Comparison of ENCODE assay signal across 10 cellular contexts in the genomic region with DNA sequence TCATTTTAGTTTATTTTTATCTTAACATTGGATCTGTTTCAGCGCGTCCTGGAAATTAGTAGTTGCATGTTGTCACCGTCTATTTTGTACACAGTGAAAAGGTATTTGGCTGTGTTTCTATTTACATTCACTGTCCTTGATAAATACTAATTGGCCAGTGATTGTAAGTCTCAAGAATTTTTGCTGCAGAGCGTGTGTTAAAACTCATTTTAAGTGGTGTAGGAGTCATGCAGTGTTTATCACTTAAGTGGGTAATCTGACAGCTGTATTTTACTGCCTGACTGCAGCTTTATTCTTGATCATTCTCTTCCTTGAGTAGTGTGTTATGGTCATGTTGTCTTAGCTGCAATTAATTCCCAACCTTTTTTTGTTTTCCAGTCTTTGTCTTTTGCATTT. TPM values are rescaled to one million over a fixed set of nuclear protein-coding genes. Genes with fewer than 3 reads are reported as not detected.
DNase-seq lines count a peak whose midpoint lies in the region; ATAC-seq, FAIRE-seq and TF ChIP-seq lines count a peak whose summit lies in the region.
"Had no signal": no experiment of that assay in that cellular context is flagged by ENCODE, and none has a peak within 500 bp of the region (broad histone marks: within the 10 kb centered on the region; RNA-seq: fewer than 3 reads in every experiment).

No MANE protein-coding gene starts in this region.

- BruUV-seq in GM12878 (replicated peaks; lab: Mats Ljungman, UMichigan): no TSS peak

- H3K9me3 ChIP-seq in HEK293 (ENCODE audit: control insufficient read depth, insufficient read depth, low read depth, low read length) (no peaks in the 10 kb centered on the region), GM12878 (replicated peaks; ENCODE audit: control insufficient read depth, insufficient read depth, low read length) (no peaks in the 10 kb centered on the region), muscle layer of duodenum (ENCODE audit: control insufficient read depth in 1 of 2, low read length in 2 of 2) (no peaks in the 10 kb centered on the region)

- RAD21 ChIA-PET in GM12878 (lab: Charles Lee; ENCODE audit: unreplicated experiment): interaction anchor here (0.6 to 5.4 kb wide), 16 partner anchors 8 to 147 kb away, joined by 3 to 29 read pairs (median 5); a partner anchor contains a TSS

- no peak for DNase-seq in GM12878 (ENCODE audit: low read depth, low spot score)
- DNase-seq in ureter (ENCODE audit: low spot score): no peak
- DNase-seq in NCI-H1092 treated with DMSO at 0.1 percent for 48 hours (lab: John Stamatoyannopoulos, UW): no peak
- no peak for DNase-seq in activated gamma-delta T cell treated with Interleukin-2 at 50 U/mL for 16 hours
- no peak for DNase-seq in SIG-M5 (lab: John Stamatoyannopoulos, UW)
- DNase-seq: kidney had no signal

- WGBS in GM12878 (ENCODE audit: insufficient coverage, insufficient replicate concordance, low lambda C conversion rate, missing lambda C conversion rate): 31% methylated on average over 4 of the region's 4 CpGs

- CTCF ChIA-PET in HEK293 (lab: Yijun Ruan, JAX): interaction anchor here (0.6 kb wide), 1 partner anchor 24 kb away, joined by 4 read pairs; no protein-coding TSS in a partner anchor
- CTCF ChIA-PET in GM12878 (lab: Yijun Ruan, JAX): interaction anchor here (0.9 to 3.5 kb wide), 9 partner anchors 8 to 147 kb away, joined by 3 to 13 read pairs (median 6); a partner anchor contains a TSS

- ATAC-seq in GM12878: peak; percentile 26; the same call in 2 of the 3 replicates
- ATAC-seq: HCT116 had no signal

- no peak for TF ChIP-seq POLR2A in GM12878 (IDR thresholded peaks at IDR 0.05; ENCODE audit: low read depth, low read length)

- no peak overlapping the region for H2AFZ ChIP-seq in GM12878 (ENCODE audit: control insufficient read depth, low read depth, low read length)

- intact Hi-C loops in GM12878 (cut with micrococcal nuclease; ENCODE audit: unreplicated experiment): no loop called here

- H3K4me1 ChIP-seq in HEK293 (ENCODE audit: control insufficient read depth, insufficient read depth, low read length): peaks cover 16% of the 10 kb centered on the region; the same call in 1 of the 2 replicates
- no peaks in the 10 kb centered on the region for H3K4me1 ChIP-seq in GM12878 (ENCODE audit: control insufficient read depth, insufficient read depth, low read length)
- peaks cover 0 to 19% of the 10 kb centered on the region in 2 donors for H3K4me1 ChIP-seq in muscle layer of duodenum (ENCODE audit: control insufficient read depth in 1 of 2, insufficient read depth in 2 of 2, low read length in 2 of 2)

- H3K79me2 ChIP-seq in GM12878 (ENCODE audit: control insufficient read depth, insufficient read depth, low read length): no peaks in the 10 kb centered on the region

- no peak for TF ChIP-seq RAD21 in GM12878 (IDR thresholded peaks at IDR 0.05; ENCODE audit: insufficient read depth, low read depth, low read length)

- H3K36me3 ChIP-seq in HEK293 (ENCODE audit: control insufficient read depth in 2 of 2, insufficient read depth in 1 of 2, low read length in 2 of 2) (no peaks in the 10 kb centered on the region), GM12878 (ENCODE audit: control insufficient read depth in 2 of 2, insufficient read depth in 2 of 2, low read length in 1 of 2) (no peaks in the 10 kb centered on the region), muscle layer of duodenum (ENCODE audit: control insufficient read depth in 1 of 2, insufficient read depth in 2 of 2, low read length in 2 of 2) (no peaks in the 10 kb centered on the region)

- no peak overlapping the region for H3K4me3 ChIP-seq in HEK293 (ENCODE audit: low read depth, low read length)
- no peak overlapping the region for H3K4me3 ChIP-seq in GM12878
- peak overlapping the region in 1 of 2 donors; percentile 44 for H3K4me3 ChIP-seq in muscle layer of duodenum (ENCODE audit: low read depth in 1 of 2, low read length in 2 of 2)

- H3K27me3 ChIP-seq in GM12878 (replicated peaks in 1 of 2; ENCODE audit: control insufficient read depth in 2 of 2, insufficient read depth in 2 of 2, low read length in 1 of 2) (no peaks in the 10 kb centered on the region), muscle layer of duodenum (ENCODE audit: low read depth, low read length) (no peaks in the 10 kb centered on the region)

- no peak for FAIRE-seq in GM12878 (lab: Jason Lieb, UNC)
- FAIRE-seq: kidney had no signal

- H4K20me1 ChIP-seq in GM12878 (ENCODE audit: control insufficient read depth, insufficient read depth): no peaks in the 10 kb centered on the region

- SMC1A ChIA-PET in GM12878 (lab: Charles Lee; ENCODE audit: uncharacterized antibody, unreplicated experiment): interaction anchor here (0.7 to 5.7 kb wide), 23 partner anchors 9 to 277 kb away, joined by 3 to 52 read pairs (median 5); a partner anchor contains a TSS

- POLR2A ChIA-PET in HEK293 (lab: Yijun Ruan, JAX) (interaction anchor here (0.9 kb wide), 1 partner anchor 9 kb away, joined by 4 read pairs; no protein-coding TSS in a partner anchor), GM12878 (lab: Charles Lee) (interaction anchor here (0.6 to 2.3 kb wide), 14 partner anchors 9 to 268 kb away, joined by 3 to 13 read pairs (median 4); a partner anchor contains a TSS)

- no peak for TF ChIP-seq EP300 in GM12878 (IDR thresholded peaks at IDR 0.05; ENCODE audit: borderline replicate concordance in 1 of 2, control insufficient read depth in 1 of 2, low read depth in 2 of 2, low read length in 2 of 2)

- in situ Hi-C loops in GM12878 (cut with MboI): no loop called here

- TF ChIP-seq CTCF in 22Rv1 (IDR thresholded peaks at IDR 0.05): no peak
- TF ChIP-seq CTCF in HEK293 (tag by site-specific recombination; IDR thresholded peaks at IDR 0.05): no peak
- TF ChIP-seq CTCF in GM12878 (IDR thresholded peaks at IDR 0.05 in 2 of 3, conservative IDR thresholded peaks at IDR 0.05 in 1 of 3; ENCODE audit: control insufficient read depth in 2 of 3, extremely low read depth in 1 of 3, insufficient read depth in 1 of 3, low read depth in 3 of 3, low read length in 3 of 3): no peak

- H3K9ac ChIP-seq in GM12878 (ENCODE audit: control insufficient read depth, insufficient read depth, low read length): no peak overlapping the region

- no peak overlapping the region for H3K4me2 ChIP-seq in GM12878 (ENCODE audit: control insufficient read depth, insufficient read depth)

- peak overlapping the region; percentile 52 for H3K27ac ChIP-seq in 22Rv1
- peak overlapping the region; percentile 42; the same call in 1 of the 2 replicates for H3K27ac ChIP-seq in HEK293 (ENCODE audit: extremely low read depth, low read depth, low read length)
- no peak overlapping the region for H3K27ac ChIP-seq in GM12878 (ENCODE audit: control insufficient read depth, insufficient read depth)
- H3K27ac ChIP-seq in muscle layer of duodenum (ENCODE audit: low read length): peak overlapping the region; percentile 84

TF ChIP-seq in HEK293, 187 proteins besides CTCF, POLR2A, EP300 and RAD21 (continues in another document):
- no peak for TF ChIP-seq MEIS1 (CRISPR knock-in tag; IDR thresholded peaks at IDR 0.05; ENCODE audit: borderline replicate concordance)
- no peak for TF ChIP-seq SALL2 (tag by site-specific recombination; IDR thresholded peaks at IDR 0.05; ENCODE audit: borderline replicate concordance)

TF ChIP-seq in GM12878, 131 proteins besides CTCF, POLR2A, EP300 and RAD21:
- no peak for TF ChIP-seq KDM1A (IDR thresholded peaks at IDR 0.05; ENCODE audit: borderline replicate concordance)

RNA-seq across cellular contexts. Expression of a gene that starts 9.8 kb away (rescaled TPM):
- total RNA-seq in GM12878 (2013; cell fraction: nucleolus; rRNA removed): 36.6 and 36.9 TPM in 2 replicates
- total RNA-seq in GM12878 (2014; rRNA removed) (0.51 and 0.76 TPM in 2 replicates), GM12878 (2014; rRNA removed; fragmentation: Illumina TruSeq; extraction: Trizol) (0.74 and 0.98 TPM in 2 replicates), GM12878 (2021) (0.46 and 0.48 TPM in 2 replicates), ureter (21.0 TPM)
- 0.13 TPM for polyA plus RNA-seq in GM12878 (2011; ENCODE audit: low read depth)
- polyA plus RNA-seq in GM12878 (2011; rRNA removed) (22.6 and 24.3 TPM in 2 replicates), GM12878 (2014; fragmentation: Illumina TruSeq; extraction: Trizol) (0.54 and 0.87 TPM in 2 replicates), GM12878 (2014; fragmentation: Nextera tagmentation; extraction: Ambion mirVana) (1 to 10 TPM in 1 of 2 experiments, under 1 TPM in 1; 0.57 to 1.1 TPM), GM12878 (2014; rRNA removed) (0.50 and 0.60 TPM in 2 replicates), GM12878 (2016; fragmentation: Nextera tagmentation; extraction: Ambion mirVana) (1 to 10 TPM in 1 of 2 experiments, under 1 TPM in 1; 0.44 to 1.0 TPM)
- polyA plus RNA-seq in GM12878 (2011; cell fraction: cytosol; rRNA removed): 15.3 and 16.9 TPM in 2 replicates
- 15.6 and 16.6 TPM in 2 replicates for polyA plus RNA-seq in GM12878 (2011; cell fraction: nucleus; rRNA removed)
- 0.20 and 0.38 TPM in 2 replicates for polyA plus RNA-seq in GM12878 (2012)
- 49.1 and 54.0 TPM in 2 replicates for polyA minus RNA-seq in GM12878 (2011; rRNA and poly(A)+ RNA removed)
- polyA minus RNA-seq in GM12878 (2011; cell fraction: cytosol; rRNA and poly(A)+ RNA removed): 10.7 and 12.0 TPM in 2 replicates
- polyA minus RNA-seq in GM12878 (2011; cell fraction: nucleus; rRNA and poly(A)+ RNA removed): 16.9 and 20.4 TPM in 2 replicates
